Comparison of ENCODE assay signal across 9 cellular contexts in the genomic region with DNA sequence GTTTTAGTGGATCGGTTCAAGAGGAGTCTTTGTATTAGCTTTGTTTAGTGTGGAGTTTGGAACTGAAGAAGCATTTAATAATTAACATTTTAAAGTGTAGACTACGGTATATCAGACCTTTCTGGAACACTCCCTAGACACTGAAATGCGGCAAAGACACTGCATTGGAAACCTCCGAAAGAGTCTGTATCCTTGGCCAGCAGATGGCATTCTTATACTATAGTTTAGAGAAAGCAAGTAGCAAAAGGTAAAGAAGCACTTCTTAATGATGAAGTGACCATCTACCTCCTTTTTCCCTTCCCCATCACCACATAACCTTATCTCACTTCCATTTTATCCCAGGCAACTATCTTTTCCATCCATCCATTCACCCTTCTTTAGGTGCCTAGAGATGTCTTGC. TPM values are rescaled to one million over a fixed set of nuclear protein-coding genes. Genes with fewer than 3 reads are reported as not detected.
DNase-seq lines count a peak whose midpoint lies in the region; ATAC-seq and TF ChIP-seq lines count a peak whose summit lies in the region.
"Had no signal": no experiment of that assay in that cellular context is flagged by ENCODE, and none has a peak within 500 bp of the region (broad histone marks: within the 10 kb centered on the region; RNA-seq: fewer than 3 reads in every experiment).

No MANE protein-coding gene starts in this region.

- POLR2A ChIA-PET in AG04449 (lab: Yijun Ruan, JAX): no interaction called here

- no peaks in the 10 kb centered on the region for H3K27me3 ChIP-seq in kidney epithelial cell (ENCODE audit: control insufficient read depth, insufficient read depth, low read length)

- CTCF ChIA-PET in AG04449 (lab: Yijun Ruan, JAX): interaction anchor here (0.6 to 9.8 kb wide), 27 partner anchors 8 to 755 kb away, joined by 3 to 135 read pairs (median 4); partner anchors contain the start of genes FABP2 and PDE5A

- in situ Hi-C loops in astrocyte of the spinal cord (cut with HindIII; ENCODE audit: low sequenced_read_pairs): no loop called here

- H3K4me3 ChIP-seq in AG04449 (ENCODE audit: low read depth, low read length) (no peak overlapping the region), astrocyte of the spinal cord (ENCODE audit: low read depth, low read length) (no peak overlapping the region), kidney epithelial cell (ENCODE audit: low read depth, low read length) (no peak overlapping the region)

- no peaks in the 10 kb centered on the region for H3K36me3 ChIP-seq in kidney epithelial cell (ENCODE audit: control insufficient read depth, insufficient read depth, low read length)

- TF ChIP-seq CTCF in AG04449 (IDR thresholded peaks at IDR 0.05; ENCODE audit: insufficient read depth, low read length, missing control alignments) (peak; percentile 53), astrocyte of the spinal cord (IDR thresholded peaks at IDR 0.05; ENCODE audit: low read depth, low read length) (peak; percentile 60), kidney epithelial cell (IDR thresholded peaks at IDR 0.05; ENCODE audit: insufficient read depth, low read length, poor library complexity, severe bottlenecking) (peak; percentile 43)

- DNase-seq in AG04449 (ENCODE audit: low read depth, low spot score): no peak
- DNase-seq in GF-D8 (lab: John Stamatoyannopoulos, UW): peak; percentile 33
- DNase-seq in NCI-H460 (ENCODE audit: extremely low read depth, low read depth): peak; percentile 36
- peak; percentile 65 for DNase-seq in astrocyte of the spinal cord (ENCODE audit: low read depth, low spot score)
- DNase-seq in kidney epithelial cell (ENCODE audit: low read depth): peak; percentile 12
- no peak for DNase-seq in ecto neural progenitor cell (ENCODE audit: low spot score)
- DNase-seq in middle frontal gyrus (ENCODE audit: extremely low spot score, low spot score): no peak

- peak; percentile 74 for ATAC-seq in HG02938 (IDR thresholded peaks at IDR 0.05; ENCODE audit: unreplicated experiment)

RNA-seq across cellular contexts. Expression of gene FABP2, which starts 7.6 kb away (rescaled TPM):
- total RNA-seq in NCI-H460 (2014; rRNA removed; shearing (Covaris generic)): not detected in 2 replicates
- polyA plus RNA-seq in NCI-H460 (2014; cell fraction: nucleus; rRNA removed): not detected in 2 replicates
- total RNA-seq in kidney epithelial cell: not detected in 2 replicates
- total RNA-seq: mononuclear cell had no signal

Comparison
In these comparisons a context has a peak if more than half of its experiments do, and no peak if none do; other contexts are left out.
1. DNase-seq: peak in GF-D8 (single experiment), NCI-H460 (single experiment), astrocyte of the spinal cord (single experiment) and kidney epithelial cell (single experiment); none in AG04449 (single experiment), ecto neural progenitor cell (single experiment) and middle frontal gyrus (single experiment).
2. Peak in every context shown above with its lines, with median percentiles within 50 percentile points of each other: CTCF ChIP-seq.